ENCODE assay signal across 14 cellular contexts in the genomic region with DNA sequence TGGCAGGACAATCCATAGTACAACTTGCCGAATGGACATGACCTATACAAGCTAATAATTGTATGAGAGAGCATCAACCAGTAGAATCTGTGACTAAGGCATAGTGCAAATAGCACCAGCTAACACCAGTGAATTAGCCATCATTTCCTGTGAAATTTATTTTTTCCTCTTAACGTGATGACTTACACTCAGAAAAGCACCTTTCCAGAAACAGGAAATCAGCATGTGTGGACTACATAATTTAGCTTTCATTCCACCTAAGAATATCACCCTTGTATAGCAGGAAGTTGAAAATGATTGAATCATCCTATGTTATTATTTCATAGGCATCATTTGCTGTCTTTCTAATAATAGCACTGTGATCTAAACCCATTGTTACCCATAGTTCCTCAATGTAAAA.
DNase-seq lines count a peak whose midpoint lies in the region; ATAC-seq, FAIRE-seq and TF ChIP-seq lines count a peak whose summit lies in the region.
"Had no signal": no experiment of that assay in that cellular context is flagged by ENCODE, and none has a peak within 500 bp of the region (broad histone marks: within the 10 kb centered on the region; RNA-seq: fewer than 3 reads in every experiment).

No MANE protein-coding gene starts in this region.

- CTCF ChIA-PET in endothelial cell of umbilical vein (lab: Charles Lee) = interaction anchor here (1.0 to 1.2 kb wide), 3 partner anchors 11 to 49 kb away, joined by 3 to 5 read pairs (median 4); no protein-coding TSS in a partner anchor

- H3K4me3 ChIP-seq in endothelial cell of umbilical vein (replicated peaks in 1 of 3; ENCODE audit: insufficient read depth in 1 of 3, low read depth in 1 of 3, low read length in 3 of 3) (no peak overlapping the region), neural cell (ENCODE audit: low read length) (no peak overlapping the region), kidney (ENCODE audit: low read length in 2 of 2) (no peak overlapping the region)
- H3K4me3 ChIP-seq: BLaER1, GM23338 had no signal

- no peaks in the 10 kb centered on the region for H3K9me1 ChIP-seq in endothelial cell of umbilical vein (replicated peaks; ENCODE audit: control insufficient read depth, extremely low read depth, insufficient read depth, low read length)

- H3K36me3 ChIP-seq in endothelial cell of umbilical vein (ENCODE audit: control insufficient read depth in 2 of 2, extremely low read depth in 1 of 2, insufficient read depth in 2 of 2, low read length in 2 of 2) (no peaks in the 10 kb centered on the region), neural cell (ENCODE audit: insufficient read depth, low read length) (no peaks in the 10 kb centered on the region), kidney (ENCODE audit: control insufficient read depth in 1 of 2, insufficient read depth in 2 of 2, low read length in 2 of 2) (no peaks in the 10 kb centered on the region)
- H3K36me3 ChIP-seq: BLaER1 had no signal

- H2AFZ ChIP-seq in endothelial cell of umbilical vein (ENCODE audit: low read depth, low read length) (no peak overlapping the region), neural cell (ENCODE audit: low read depth, low read length) (no peak overlapping the region)
- H2AFZ ChIP-seq: GM23338 had no signal

- intact Hi-C loops in endothelial cell of umbilical vein (cut with micrococcal nuclease) = loop anchor here (1.0 kb wide), 5 partner anchors 10 to 246 kb away; no protein-coding TSS in a partner anchor
- intact Hi-C loops in kidney (cut with DNase I) = no loop called here

- POLR2A ChIA-PET in endothelial cell of umbilical vein (lab: Charles Lee) = no interaction called here

- no peaks in the 10 kb centered on the region for H3K36me3 Mint-ChIP-seq in T-helper 17 cell (ENCODE audit: low read depth)
- H3K36me3 Mint-ChIP-seq: CD8-positive, alpha-beta memory T cell had no signal

- H3K27ac Mint-ChIP-seq in T-helper 17 cell = no peak overlapping the region
- H3K27ac Mint-ChIP-seq: CD8-positive, alpha-beta memory T cell; GM23338 had no signal

- H3K9me2 ChIP-seq in neural cell (ENCODE audit: insufficient read depth, low read length) = no peaks in the 10 kb centered on the region

- FAIRE-seq in endothelial cell of umbilical vein (lab: Jason Lieb, UNC) (peak; percentile 79), kidney (lab: Jason Lieb, UNC) (no peak)

- H3K9me3 ChIP-seq in endothelial cell of umbilical vein (replicated peaks; ENCODE audit: control insufficient read depth, insufficient read depth, low read length) = no peaks in the 10 kb centered on the region
- no peaks in the 10 kb centered on the region for H3K9me3 ChIP-seq in neural cell (ENCODE audit: low read length)
- H3K9me3 ChIP-seq in T-helper 17 cell (ENCODE audit: control insufficient read depth, low read length, poor library complexity, severe bottlenecking) = no peaks in the 10 kb centered on the region
- no peaks in the 10 kb centered on the region for H3K9me3 ChIP-seq in kidney (ENCODE audit: control insufficient read depth in 1 of 2, low read length in 2 of 2)
- H3K9me3 ChIP-seq: BLaER1 had no signal

- TF ChIP-seq POLR2A in endothelial cell of umbilical vein (IDR thresholded peaks at IDR 0.05; ENCODE audit: low read depth, low read length) = no peak

- H3K9ac ChIP-seq in endothelial cell of umbilical vein (replicated peaks; ENCODE audit: extremely low read depth, insufficient read depth, low read length) (no peak overlapping the region), neural cell (ENCODE audit: low read length) (peak overlapping the region; percentile 9), kidney (ENCODE audit: low read length in 2 of 2) (no peak overlapping the region)
- H3K9ac ChIP-seq: BLaER1 had no signal

- no peaks in the 10 kb centered on the region for H4K20me1 ChIP-seq in endothelial cell of umbilical vein (replicated peaks; ENCODE audit: control insufficient read depth, extremely low read depth, insufficient read depth, low read length)
- H4K20me1 ChIP-seq in neural cell (ENCODE audit: insufficient read depth) = no peaks in the 10 kb centered on the region
- H4K20me1 ChIP-seq: BLaER1 had no signal

- H3K4me1 Mint-ChIP-seq in T-helper 17 cell = no peaks in the 10 kb centered on the region
- H3K4me1 Mint-ChIP-seq: CD8-positive, alpha-beta memory T cell had no signal

- H3K4me1 ChIP-seq in endothelial cell of umbilical vein (ENCODE audit: control insufficient read depth, extremely low read depth, insufficient read depth, low read length) (peaks cover 18% of the 10 kb centered on the region), kidney (ENCODE audit: control insufficient read depth in 1 of 2, insufficient read depth in 1 of 2, low read depth in 1 of 2, low read length in 2 of 2) (no peaks in the 10 kb centered on the region)
- H3K4me1 ChIP-seq: BLaER1 had no signal

- no peak for TF ChIP-seq RAD21 in neural cell (conservative IDR thresholded peaks at IDR 0.05)

- peak; percentile 27 for DNase-seq in HPDE6-E6E7 (ENCODE audit: extremely low spot score)
- DNase-seq in RKO (ENCODE audit: low spot score) = peak; percentile 14
- peak; percentile 97 for DNase-seq in endothelial cell of umbilical vein (ENCODE audit: low read depth, low spot score)
- DNase-seq in T-helper 17 cell = no peak
- DNase-seq in kidney = no peak
- DNase-seq: CD8-positive, alpha-beta memory T cell; Kasumi-1; NCI-H1436; NCI-H345; NCI-H526 treated with DMSO at 0.1 percent for 48 hours had no signal

- TF ChIP-seq CTCF in endothelial cell of umbilical vein (IDR thresholded peaks at IDR 0.05; ENCODE audit: extremely low read depth in 1 of 2, insufficient read depth in 1 of 2, low read depth in 1 of 2, low read length in 2 of 2) = no peak
- TF ChIP-seq CTCF in neural cell (IDR thresholded peaks at IDR 0.05; ENCODE audit: poor library complexity, severe bottlenecking) = no peak
- no peak for TF ChIP-seq CTCF in kidney (IDR thresholded peaks at IDR 0.05; ENCODE audit: borderline replicate concordance, extremely low read depth, insufficient read depth)

- H3K79me2 ChIP-seq in endothelial cell of umbilical vein (ENCODE audit: control insufficient read depth, insufficient read depth, low read length) = no peaks in the 10 kb centered on the region
- no peaks in the 10 kb centered on the region for H3K79me2 ChIP-seq in neural cell (replicated peaks; ENCODE audit: insufficient read depth, low read length)

- H3K4me2 ChIP-seq in endothelial cell of umbilical vein (ENCODE audit: insufficient read depth, low read length) (peak overlapping the region; percentile 76), neural cell (ENCODE audit: low read length) (peak overlapping the region; percentile 25)
- H3K4me2 ChIP-seq: BLaER1, GM23338 had no signal

- no TSS peak for BruUV-seq in endothelial cell of umbilical vein (replicated peaks; lab: Mats Ljungman, UMichigan)

- H3K27me3 ChIP-seq in endothelial cell of umbilical vein (ENCODE audit: control insufficient read depth in 2 of 2, insufficient read depth in 2 of 2, low read length in 2 of 2) = no peaks in the 10 kb centered on the region
- H3K27me3 ChIP-seq in neural cell (ENCODE audit: insufficient read depth, low read depth, low read length) = no peaks in the 10 kb centered on the region
- H3K27me3 ChIP-seq: BLaER1 had no signal

- no peaks in the 10 kb centered on the region for H3K27me3 Mint-ChIP-seq in T-helper 17 cell
- H3K27me3 Mint-ChIP-seq: CD8-positive, alpha-beta memory T cell had no signal

- dilution Hi-C loops in endothelial cell of umbilical vein (cut with MboI; ENCODE audit: extremely low pct_ligation_motif_present, low sequenced_read_pairs) = no loop called here

- TF ChIP-seq EP300 in neural cell (conservative IDR thresholded peaks at IDR 0.05; ENCODE audit: poor library complexity, severe bottlenecking) = peak; percentile 24

- ATAC-seq in HG03039 (IDR thresholded peaks at IDR 0.05; ENCODE audit: unreplicated experiment) = no peak
- no peak for ATAC-seq in T-helper 17 cell
- ATAC-seq: GM23338 had no signal

- no peak overlapping the region for H3K4me3 Mint-ChIP-seq in T-helper 17 cell
- H3K4me3 Mint-ChIP-seq: CD8-positive, alpha-beta memory T cell; GM23338 had no signal

- H3K27ac ChIP-seq in endothelial cell of umbilical vein (ENCODE audit: insufficient read depth, low read depth, low read length) (peak overlapping the region; percentile 89), neural cell (ENCODE audit: low read length) (peak overlapping the region; percentile 72), kidney (ENCODE audit: low read depth in 2 of 2, low read length in 2 of 2) (no peak overlapping the region)
- H3K27ac ChIP-seq: BLaER1 had no signal

- no peaks in the 10 kb centered on the region for H3F3A ChIP-seq in neural cell (ENCODE audit: insufficient read depth, low read length, poor library complexity, severe bottlenecking)

TF ChIP-seq in endothelial cell of umbilical vein, 7 proteins besides CTCF, POLR2A, EP300 and RAD21 (continues in another document):
- TF ChIP-seq POLR2AphosphoS5 (IDR thresholded peaks at IDR 0.05; ENCODE audit: insufficient read depth, low read depth, low read length) (peak; percentile 63), FOS (IDR thresholded peaks at IDR 0.05; ENCODE audit: borderline replicate concordance, insufficient read depth, low read length) (peak; percentile 92), EZH2 (IDR thresholded peaks at IDR 0.05; ENCODE audit: borderline replicate concordance, low read depth, low read length, severe bottlenecking) (no peak), MYC (IDR thresholded peaks at IDR 0.05; ENCODE audit: low read depth, low read length) (no peak), JUN (IDR thresholded peaks at IDR 0.05; ENCODE audit: borderline replicate concordance, insufficient read depth, insufficient read length, low read depth) (peak; percentile 99)
- TF ChIP-seq, protein P1, sequence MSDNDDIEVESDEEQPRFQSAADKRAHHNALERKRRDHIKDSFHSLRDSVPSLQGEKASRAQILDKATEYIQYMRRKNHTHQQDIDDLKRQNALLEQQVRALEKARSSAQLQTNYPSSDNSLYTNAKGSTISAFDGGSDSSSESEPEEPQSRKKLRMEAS (IDR thresholded peaks at IDR 0.05; ENCODE audit: insufficient read depth, insufficient read length) = no peak

TF ChIP-seq in neural cell, 6 proteins besides CTCF, POLR2A, EP300 and RAD21 (continues in another document):
- no peak for TF ChIP-seq EZH2 (IDR thresholded peaks at IDR 0.05; ENCODE audit: borderline replicate concordance, insufficient read depth, low read length, poor library complexity, severe bottlenecking)
- TF ChIP-seq TAF1 (IDR thresholded peaks at IDR 0.05; ENCODE audit: low read depth) = no peak
- TF ChIP-seq SMC3 (conservative IDR thresholded peaks at IDR 0.05; ENCODE audit: poor library complexity) = no peak

Comparison
In these comparisons a context has a peak if more than half of its experiments do, and no peak if none do; other contexts are left out.
1. DNase-seq: peak in HPDE6-E6E7 (single experiment), RKO (single experiment) and endothelial cell of umbilical vein (single experiment); none in T-helper 17 cell (0 of 3) and kidney (single experiment).
2. H3K27ac ChIP-seq: peak in endothelial cell of umbilical vein (single experiment) and neural cell (single experiment); none in kidney (0 of 2).